Comparison of ENCODE assay signal across 1 cellular context in the genomic region with DNA sequence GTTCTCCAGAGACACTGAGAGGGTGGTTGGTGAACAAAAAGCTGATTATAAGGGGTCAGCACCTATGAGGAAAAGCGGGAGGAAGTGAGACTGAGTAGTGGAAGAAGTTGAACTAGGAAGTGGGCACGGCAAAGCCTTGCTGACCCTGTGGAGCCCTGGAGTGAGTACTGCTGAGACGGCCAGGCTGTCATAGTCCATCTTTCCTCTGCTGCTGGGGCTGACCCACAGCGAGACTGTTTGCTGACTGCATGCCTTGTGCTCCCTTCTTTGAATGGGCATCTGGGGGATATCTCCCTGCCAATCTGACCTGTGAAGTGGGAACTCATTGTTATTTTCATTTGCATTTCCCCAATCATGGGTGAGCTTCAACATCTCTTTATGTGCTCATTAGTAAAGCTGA.
TF ChIP-seq lines count a peak whose summit lies in the region.

No MANE protein-coding gene starts in this region.

TF ChIP-seq in IMR-90, 13 proteins besides CTCF, POLR2A, EP300 and RAD21 (continued from another document):
- TF ChIP-seq FOS (IDR thresholded peaks at IDR 0.05; ENCODE audit: low read depth, low read length) (no peak), SMC3 (IDR thresholded peaks at IDR 0.05; ENCODE audit: low read depth, low read length) (no peak), RFX5 (IDR thresholded peaks at IDR 0.05; ENCODE audit: low read depth, low read length) (no peak), NFE2L2 (IDR thresholded peaks at IDR 0.05; ENCODE audit: low read depth, low read length) (no peak)
